ENCODE assay signal across 8 cellular contexts in the genomic region with DNA sequence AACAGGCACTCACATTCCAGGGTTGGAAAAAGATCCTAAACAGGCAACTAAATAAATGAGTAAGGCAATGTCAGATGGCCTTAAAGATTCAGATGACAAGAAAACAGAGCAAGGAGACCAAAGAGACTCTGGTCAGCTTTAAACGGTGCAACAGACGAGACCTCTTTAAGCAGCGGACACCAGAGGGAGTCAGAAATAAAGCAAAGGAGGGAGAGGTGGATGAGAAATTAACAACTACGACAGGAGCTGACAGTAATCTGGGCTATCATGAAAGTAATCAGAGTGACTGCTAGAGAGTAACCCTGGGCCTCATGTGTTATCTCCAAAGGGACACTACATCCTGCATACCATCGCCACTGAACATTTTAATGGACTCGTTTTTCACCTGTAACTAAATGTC. TPM values are rescaled to one million over a fixed set of nuclear protein-coding genes. Genes with fewer than 3 reads are reported as not detected.
DNase-seq lines count a peak whose midpoint lies in the region; ATAC-seq and TF ChIP-seq lines count a peak whose summit lies in the region.

No MANE protein-coding gene starts in this region.

- H3K4me1 ChIP-seq in A673 (ENCODE audit: insufficient read depth, low read length, poor library complexity, severe bottlenecking), result no peaks in the 10 kb centered on the region
- H3K4me1 ChIP-seq in HCT116 (ENCODE audit: control insufficient read depth in 1 of 2, insufficient read depth in 2 of 2, low read length in 2 of 2), result no peaks in the 10 kb centered on the region
- peaks cover 21% of the 10 kb centered on the region for H3K4me1 ChIP-seq in lower lobe of right lung

- no peaks in the 10 kb centered on the region for H3K79me2 ChIP-seq in HCT116 (ENCODE audit: insufficient read depth, low read length)

- no peaks in the 10 kb centered on the region for H4K20me1 ChIP-seq in HCT116 (ENCODE audit: insufficient read depth)

- RAD21 ChIA-PET in HCT116 (lab: Charles Lee; ENCODE audit: low non-redundant PET in 1 of 2, low total read pairs in 2 of 2, uncharacterized antibody in 2 of 2, unreplicated experiment in 2 of 2), result no interaction called here

- peaks cover 22% of the 10 kb centered on the region for H3K36me3 ChIP-seq in A673 (ENCODE audit: insufficient read depth, low read length, poor library complexity, severe bottlenecking)
- no peaks in the 10 kb centered on the region for H3K36me3 ChIP-seq in HCT116 (ENCODE audit: control insufficient read depth in 1 of 2, insufficient read depth in 2 of 2, low read length in 2 of 2)
- peaks cover 31% of the 10 kb centered on the region for H3K36me3 ChIP-seq in lower lobe of right lung

- TF ChIP-seq POLR2A in HCT116 (IDR thresholded peaks at IDR 0.05; ENCODE audit: borderline replicate concordance, extremely low read depth, insufficient read depth, insufficient read length), result no peak

- POLR2A ChIA-PET in A673 (lab: Charles Lee; ENCODE audit: low non-redundant PET) (interaction anchor here (0.6 kb wide), 1 partner anchor 127 kb away, joined by 3 read pairs; no protein-coding TSS in a partner anchor), HCT116 (lab: Charles Lee) (no interaction called here)

- BruUV-seq in A673 (replicated peaks; lab: Mats Ljungman, UMichigan) (no TSS peak), HCT116 (replicated peaks; lab: Mats Ljungman, UMichigan) (no TSS peak)

- no peak overlapping the region for H3K9ac ChIP-seq in HCT116 (ENCODE audit: low read length)

- CTCF ChIA-PET in A673 (lab: Charles Lee), result no interaction called here
- CTCF ChIA-PET in HCT116 (lab: Charles Lee), result no interaction called here

- H2AFZ ChIP-seq in HCT116 (ENCODE audit: low read depth, low read length, poor library complexity, severe bottlenecking), result no peak overlapping the region

- peak overlapping the region; percentile 61 for H3K4me2 ChIP-seq in HCT116 (ENCODE audit: low read length)

- peak; percentile 18; the same call in 1 of the 2 replicates for TF ChIP-seq RAD21 in HCT116 (IDR thresholded peaks at IDR 0.05; ENCODE audit: low read depth)

- DNase-seq in A673 (ENCODE audit: low spot score) (peak; percentile 23), HCT116 (ENCODE audit: low read depth, low spot score) (no peak), astrocyte of the hippocampus (ENCODE audit: low read depth, low spot score) (peak; percentile 34), lower lobe of right lung (no peak), amygdala (lab: John Stamatoyannopoulos, UW) (no peak), NCI-H1930 (lab: John Stamatoyannopoulos, UW) (no peak), NOMO-1 treated with DMSO at 0.1 percent for 48 hours (lab: John Stamatoyannopoulos, UW; ENCODE audit: unreplicated experiment) (no peak)
- DNase-seq in NK-92 treated with Interleukin-12 subunit alpha and Interleukin-12 subunit beta, amount 100 ng/mL, for 24 hours (lab: John Stamatoyannopoulos, UW), result no peak

- H3K27me3 ChIP-seq in A673 (replicated peaks; ENCODE audit: insufficient read depth, low read depth, low read length, poor library complexity) (no peaks in the 10 kb centered on the region), HCT116 (ENCODE audit: insufficient read depth, low read length) (no peaks in the 10 kb centered on the region), lower lobe of right lung (ENCODE audit: low read depth) (no peaks in the 10 kb centered on the region)

- no peaks in the 10 kb centered on the region for H3K9me2 ChIP-seq in HCT116 (ENCODE audit: insufficient read depth)

- H3K9me3 ChIP-seq in A673 (ENCODE audit: low read depth, low read length, poor library complexity, severe bottlenecking), result peaks cover 34% of the 10 kb centered on the region
- H3K9me3 ChIP-seq in HCT116 (ENCODE audit: control insufficient read depth in 1 of 2, insufficient read depth in 1 of 2, low read depth in 1 of 2, low read length in 2 of 2), result peaks cover 8 to 27% of the 10 kb centered on the region in 2 experiments; a peak in 2 of 4 replicates
- peaks cover 25% of the 10 kb centered on the region for H3K9me3 ChIP-seq in lower lobe of right lung

- H3K4me3 ChIP-seq in A673 (ENCODE audit: low read depth, low read length, poor library complexity, severe bottlenecking) (peak overlapping the region; percentile 96), HCT116 (replicated peaks in 1 of 2; ENCODE audit: low read depth in 1 of 2, low read length in 2 of 2) (peak overlapping the region; percentile 54 to 55; a peak in 3 of 4 replicates), lower lobe of right lung (peak overlapping the region; percentile 97)

- ATAC-seq in HCT116, result no peak
- ATAC-seq in lower lobe of right lung, result no peak

- no peak overlapping the region for H3K27ac ChIP-seq in A673 (ENCODE audit: low read depth, low read length, poor library complexity, severe bottlenecking)
- no peak overlapping the region for H3K27ac ChIP-seq in HCT116 (ENCODE audit: low read depth, low read length)
- H3K27ac ChIP-seq in lower lobe of right lung, result no peak overlapping the region

- intact Hi-C loops in A673 (cut with micrococcal nuclease; ENCODE audit: unreplicated experiment), result loop anchor here (10.0 kb wide), 1 partner anchor 596 kb away; a partner anchor contains a TSS
- intact Hi-C loops in HCT116 (cut with micrococcal nuclease), result no loop called here
- intact Hi-C loops in lower lobe of right lung (cut with DNase I), result no loop called here

- peak; percentile 20; the same call in 1 of the 2 replicates for TF ChIP-seq CTCF in A673 (conservative IDR thresholded peaks at IDR 0.05; ENCODE audit: low read depth, low read length)
- no peak for TF ChIP-seq CTCF in HCT116 (IDR thresholded peaks at IDR 0.05 in 2 of 3, conservative IDR thresholded peaks at IDR 0.05 in 1 of 3; ENCODE audit: borderline replicate concordance in 1 of 3, insufficient read depth in 1 of 3, low read depth in 2 of 3, low read length in 2 of 3)
- no peak for TF ChIP-seq CTCF in lower lobe of right lung (IDR thresholded peaks at IDR 0.05)

TF ChIP-seq in HCT116, 20 proteins besides CTCF, POLR2A, EP300 and RAD21:
- no peak for TF ChIP-seq EZH2phosphoT487 (IDR thresholded peaks at IDR 0.05; ENCODE audit: borderline replicate concordance)

RNA-seq across cellular contexts. Expression of a gene that starts 1.1 kb away (rescaled TPM):
- total RNA-seq in A673 (2021) (9.6 and 11.5 TPM in 2 replicates), HCT116 (2021; ENCODE audit: unreplicated experiment) (3.1 TPM), lower lobe of right lung (8.8 TPM)
- polyA plus RNA-seq in HCT116 (2012), result 0.41 and 1.1 TPM in 2 replicates

RNA-seq across cellular contexts. Expression of a gene that starts 20.2 kb away (rescaled TPM):
- 6.8 and 7.1 TPM in 2 replicates for total RNA-seq in A673 (2021)
- total RNA-seq in HCT116 (2021; ENCODE audit: unreplicated experiment), result 4.0 TPM
- 1.4 and 2.1 TPM in 2 replicates for polyA plus RNA-seq in HCT116 (2012)
- total RNA-seq in lower lobe of right lung, result 5.4 TPM

RNA-seq across cellular contexts. Expression of a gene that starts 25.4 kb away (rescaled TPM):
- total RNA-seq in A673 (2021) (16.3 and 16.7 TPM in 2 replicates), HCT116 (2021; ENCODE audit: unreplicated experiment) (not detected), lower lobe of right lung (2.9 TPM)
- polyA plus RNA-seq in HCT116 (2012), result not detected in 2 replicates

RNA-seq across cellular contexts. Expression of a gene that starts 31.4 kb away (rescaled TPM):
- total RNA-seq in A673 (2021), result 8.5 and 10.1 TPM in 2 replicates
- not detected for total RNA-seq in HCT116 (2021; ENCODE audit: unreplicated experiment)
- not detected in 2 replicates for polyA plus RNA-seq in HCT116 (2012)
- 6.0 TPM for total RNA-seq in lower lobe of right lung

RNA-seq across cellular contexts. Expression of a gene that starts 41.2 kb away (rescaled TPM):
- 9.4 and 11.3 TPM in 2 replicates for total RNA-seq in A673 (2021)
- total RNA-seq in HCT116 (2021; ENCODE audit: unreplicated experiment), result 3.8 TPM
- 1.2 and 2.4 TPM in 2 replicates for polyA plus RNA-seq in HCT116 (2012)
- total RNA-seq in lower lobe of right lung, result 2.0 TPM

Comparison
In these comparisons a context has a peak if more than half of its experiments do, and no peak if none do; other contexts are left out.
1. DNase-seq: peak in A673 (single experiment) and astrocyte of the hippocampus (single experiment); none in HCT116 (single experiment), lower lobe of right lung (single experiment), amygdala (0 of 56), NCI-H1930 (0 of 2), NOMO-1 treated with DMSO at 0.1 percent for 48 hours (single experiment) and NK-92 treated with Interleukin-12 subunit alpha and Interleukin-12 subunit beta, amount 100 ng/mL, for 24 hours (single experiment).
2. Peak in every context shown above with its lines, with median percentiles within 50 percentile points of each other: H3K4me3 ChIP-seq.